ENCODE assay signal across 8 cellular contexts in genomic region chr14:95157987-95158712, GRCh38. TPM values are rescaled to one million over a fixed set of nuclear protein-coding genes. Genes with fewer than 3 reads are reported as not detected.
DNase-seq lines count a peak whose midpoint lies in the region; ATAC-seq and TF ChIP-seq lines count a peak whose summit lies in the region.

No MANE protein-coding gene starts in this region.

- intact Hi-C loops in PC-3 (cut with micrococcal nuclease) = loop anchor here (2.0 to 5.0 kb wide), 3 partner anchors 45 to 374 kb away; no protein-coding TSS in a partner anchor

- H3K9me3 ChIP-seq in PC-3 (ENCODE audit: low read length) = no peaks in the 10 kb centered on the region

- peaks cover 0 to 1% (median 0%) of the 10 kb centered on the region in 3 donors for H3K36me3 Mint-ChIP-seq in naive thymus-derived CD8-positive, alpha-beta T cell

- peak overlapping the region; percentile 72 for H2AFZ ChIP-seq in PC-3 (ENCODE audit: low read length)

- peaks cover 33% of the 10 kb centered on the region for H4K20me1 ChIP-seq in PC-3 (ENCODE audit: low read length)

- peak; percentile 30 for DNase-seq in NCI-H2171 treated with DMSO at 0.1 percent for 48 hours (lab: John Stamatoyannopoulos, UW)
- DNase-seq in NCI-H2171 (lab: John Stamatoyannopoulos, UW) = no peak
- peak; percentile 41 for DNase-seq in H7
- DNase-seq in PC-3 = peak; percentile 22
- no peak for DNase-seq in coronary artery (ENCODE audit: low spot score)
- DNase-seq in naive thymus-derived CD8-positive, alpha-beta T cell = peak in 4 of 10 donors; percentile 3 to 36 (median 18)
- DNase-seq in DMS153 treated with DMSO at 0.1 percent for 48 hours (lab: John Stamatoyannopoulos, UW; ENCODE audit: unreplicated experiment) = no peak
- no peak for DNase-seq in middle frontal gyrus (ENCODE audit: extremely low spot score, low spot score)

- peaks cover 26 to 50% (median 41%) of the 10 kb centered on the region in 4 donors for H3K4me1 Mint-ChIP-seq in naive thymus-derived CD8-positive, alpha-beta T cell

- peak overlapping the region; percentile 97 to 100 (median 100) for H3K27ac Mint-ChIP-seq in naive thymus-derived CD8-positive, alpha-beta T cell

- H3K27me3 Mint-ChIP-seq in naive thymus-derived CD8-positive, alpha-beta T cell = no peaks in the 10 kb centered on the region

- BruUV-seq in PC-3 (replicated peaks; lab: Mats Ljungman, UMichigan) = TSS peak; percentile 74

- no peaks in the 10 kb centered on the region for H3K36me3 ChIP-seq in H7 (replicated peaks; ENCODE audit: control insufficient read depth, insufficient read depth, low read length)
- H3K36me3 ChIP-seq in PC-3 (ENCODE audit: low read depth, low read length) = no peaks in the 10 kb centered on the region

- TF ChIP-seq CTCF in PC-3 (conservative IDR thresholded peaks at IDR 0.05; ENCODE audit: low read depth, low read length) = no peak
- TF ChIP-seq CTCF in coronary artery (IDR thresholded peaks at IDR 0.05) = no peak

- no peaks in the 10 kb centered on the region for H3K9me3 Mint-ChIP-seq in naive thymus-derived CD8-positive, alpha-beta T cell

- H3K27me3 ChIP-seq in H7 (ENCODE audit: control insufficient read depth, insufficient read depth, low read length) (no peaks in the 10 kb centered on the region), PC-3 (ENCODE audit: low read length) (no peaks in the 10 kb centered on the region)

- H3K27ac ChIP-seq in PC-3 (ENCODE audit: low read length) (peak overlapping the region; percentile 59), coronary artery (peak overlapping the region; percentile 94 to 95)

- H3K4me3 Mint-ChIP-seq in naive thymus-derived CD8-positive, alpha-beta T cell = peak overlapping the region; percentile 96 to 100 (median 98)

- CTCF ChIA-PET in PC-3 (lab: Charles Lee) = interaction anchor here (0.7 kb wide), 1 partner anchor 393 kb away, joined by 3 read pairs; no protein-coding TSS in a partner anchor

- H3K4me2 ChIP-seq in PC-3 (ENCODE audit: low read length) = peak overlapping the region; percentile 80

- H3K4me3 ChIP-seq in H7 (ENCODE audit: insufficient read depth, low read depth, low read length) (peak overlapping the region; percentile 88), PC-3 (ENCODE audit: low read length) (peak overlapping the region; percentile 88), coronary artery (peak overlapping the region; percentile 84)

- no peaks in the 10 kb centered on the region for H3F3A ChIP-seq in PC-3 (ENCODE audit: low read length, unreplicated experiment)

- peak overlapping the region; percentile 90 for H3K9ac ChIP-seq in PC-3 (ENCODE audit: low read length)

- POLR2A ChIA-PET in PC-3 (lab: Charles Lee; ENCODE audit: unreplicated experiment) = no interaction called here
- POLR2A ChIA-PET in naive thymus-derived CD8-positive, alpha-beta T cell (lab: Charles Lee) = interaction anchor here (0.6 to 1.9 kb wide), 8 partner anchors 9 to 836 kb away, joined by 3 to 7 read pairs (median 3); partner anchors contain the start of gene GLRX5

- H3K79me2 ChIP-seq in PC-3 (ENCODE audit: low read length) = peaks cover 37% of the 10 kb centered on the region

- no peaks in the 10 kb centered on the region for H3K9me2 ChIP-seq in PC-3 (replicated peaks; ENCODE audit: low read length)

- ATAC-seq in PC-3 = peak; percentile 7; the same call in 1 of the 2 replicates
- ATAC-seq in naive thymus-derived CD8-positive, alpha-beta T cell = peak; percentile 16 to 26

- peaks cover 33% of the 10 kb centered on the region for H3K4me1 ChIP-seq in PC-3 (ENCODE audit: insufficient read depth, low read length)

RNA-seq across cellular contexts. Expression of gene DICER1, which starts 0.8 kb away (rescaled TPM):
- 39.7 and 68.8 TPM in 2 replicates for total RNA-seq in H7 (2014; rRNA removed; shearing (Covaris generic))
- total RNA-seq in PC-3 (2014; rRNA removed) = 29.9 and 36.3 TPM in 2 replicates
- 10 to 100 TPM; 64.2 to 68.2 TPM for total RNA-seq in naive thymus-derived CD8-positive, alpha-beta T cell
- 10 to 100 TPM in 1 of 3 donors, 1 to 10 TPM in 2; 9.4 to 10.1 (median 10.0) TPM for polyA plus RNA-seq in naive thymus-derived CD8-positive, alpha-beta T cell

Comparison
In these comparisons a context has a peak if more than half of its experiments do, and no peak if none do; other contexts are left out.
1. DNase-seq: peak in NCI-H2171 treated with DMSO at 0.1 percent for 48 hours (single experiment), H7 (single experiment) and PC-3 (single experiment); none in NCI-H2171 (single experiment), coronary artery (single experiment), DMS153 treated with DMSO at 0.1 percent for 48 hours (single experiment) and middle frontal gyrus (single experiment).
2. Peak in every context shown above with its lines, with median percentiles within 50 percentile points of each other: H3K4me3 ChIP-seq.